13 cellular contexts compared by ENCODE assay signal in genomic region chr4:139817657-139818452, GRCh38.
DNase-seq lines count a peak whose midpoint lies in the region; ATAC-seq, FAIRE-seq and TF ChIP-seq lines count a peak whose summit lies in the region.
"Had no signal": no experiment of that assay in that cellular context is flagged by ENCODE, and none has a peak within 500 bp of the region (broad histone marks: within the 10 kb centered on the region; RNA-seq: fewer than 3 reads in every experiment).

No MANE protein-coding gene starts in this region.

- H3K9me3 ChIP-seq in right atrium auricular region, result no peaks in the 10 kb centered on the region
- H3K9me3 ChIP-seq in keratinocyte (ENCODE audit: control insufficient read depth, low read depth, low read length), result no peaks in the 10 kb centered on the region
- H3K9me3 ChIP-seq in thoracic aorta, result no peaks in the 10 kb centered on the region
- H3K9me3 ChIP-seq in thyroid gland, result no peaks in the 10 kb centered on the region
- H3K9me3 ChIP-seq: transverse colon had no signal

- H4K20me1 ChIP-seq in keratinocyte (ENCODE audit: control insufficient read depth, extremely low read depth, insufficient read depth, low read length), result no peaks in the 10 kb centered on the region

- DNase-seq in Right ventricle myocardium superior (no peak), right atrium auricular region (ENCODE audit: low spot score) (no peak), NCI-H510A treated with DMSO at 0.1 percent for 48 hours (lab: John Stamatoyannopoulos, UW) (peak; percentile 20), keratinocyte (ENCODE audit: low read depth, low spot score) (no peak), thoracic aorta (ENCODE audit: low spot score) (no peak), thyroid gland (no peak), globus pallidus (ENCODE audit: low spot score) (no peak)
- DNase-seq: activated CD8-positive, alpha-beta memory T cell treated with anti-CD3 and anti-CD28 coated beads for 24 hours; activated naive CD4-positive, alpha-beta T cell; MV-4-11; transverse colon had no signal

- H3K79me2 ChIP-seq in keratinocyte (ENCODE audit: control insufficient read depth, insufficient read depth, low read length), result no peaks in the 10 kb centered on the region

- no peak overlapping the region for H2AFZ ChIP-seq in keratinocyte (ENCODE audit: control insufficient read depth, low read length)

- peak overlapping the region in 1 of 2 donors; percentile 38 for H3K27ac ChIP-seq in right atrium auricular region
- no peak overlapping the region for H3K27ac ChIP-seq in keratinocyte (ENCODE audit: control insufficient read depth, insufficient read depth, low read length)
- no peak overlapping the region for H3K27ac ChIP-seq in thoracic aorta
- no peak overlapping the region for H3K27ac ChIP-seq in thyroid gland
- H3K27ac ChIP-seq: transverse colon had no signal

- peak; percentile 13 for FAIRE-seq in keratinocyte (lab: Jason Lieb, UNC)

- no peaks in the 10 kb centered on the region for H3K36me3 ChIP-seq in right atrium auricular region
- H3K36me3 ChIP-seq in keratinocyte (ENCODE audit: control insufficient read depth in 2 of 2, extremely low read depth in 1 of 2, insufficient read depth in 2 of 2, low read length in 2 of 2), result no peaks in the 10 kb centered on the region
- H3K36me3 ChIP-seq in thoracic aorta, result no peaks in the 10 kb centered on the region
- H3K36me3 ChIP-seq in thyroid gland, result no peaks in the 10 kb centered on the region
- H3K36me3 ChIP-seq: transverse colon had no signal

- dilution Hi-C loops in keratinocyte (cut with MboI; ENCODE audit: extremely low pct_ligation_motif_present, low sequenced_read_pairs), result no loop called here

- peaks cover 0 to 31% of the 10 kb centered on the region in 2 donors for H3K4me1 ChIP-seq in right atrium auricular region
- peaks cover 25% of the 10 kb centered on the region for H3K4me1 ChIP-seq in keratinocyte (ENCODE audit: control insufficient read depth, extremely low read depth, insufficient read depth, low read length)
- peaks cover 10 to 23% of the 10 kb centered on the region in 2 donors for H3K4me1 ChIP-seq in thoracic aorta (ENCODE audit: control insufficient read depth in 1 of 2, low read depth in 2 of 2)
- peaks cover 0 to 6% of the 10 kb centered on the region in 2 donors for H3K4me1 ChIP-seq in thyroid gland

- ATAC-seq in Right ventricle myocardium superior (ENCODE audit: poor library complexity) (peak; percentile 34), thoracic aorta (ENCODE audit: insufficient number of reproducible peaks, low FRiP score, low read depth) (peak; percentile 13), GM21526 (IDR thresholded peaks at IDR 0.05; ENCODE audit: low FRiP score, unreplicated experiment) (no peak)

- H3K27me3 ChIP-seq in right atrium auricular region (no peaks in the 10 kb centered on the region), keratinocyte (ENCODE audit: control insufficient read depth, extremely low read depth, insufficient read depth, low read length) (no peaks in the 10 kb centered on the region), thoracic aorta (replicated peaks; ENCODE audit: insufficient read depth) (no peaks in the 10 kb centered on the region), thyroid gland (no peaks in the 10 kb centered on the region)
- H3K27me3 ChIP-seq: transverse colon had no signal

- intact Hi-C loops in Right ventricle myocardium superior (cut with DNase I), result no loop called here
- intact Hi-C loops in thyroid gland (cut with DNase I), result no loop called here

- no peak for TF ChIP-seq CTCF in right atrium auricular region (IDR thresholded peaks at IDR 0.05)
- no peak for TF ChIP-seq CTCF in keratinocyte (optimal IDR thresholded peaks at IDR 0.05 in 1 of 3, IDR thresholded peaks at IDR 0.05 in 1 of 3, conservative IDR thresholded peaks at IDR 0.05 in 1 of 3; ENCODE audit: extremely low read depth in 1 of 3, insufficient read depth in 2 of 3, low read length in 3 of 3)
- TF ChIP-seq CTCF in thoracic aorta (IDR thresholded peaks at IDR 0.05), result no peak
- TF ChIP-seq CTCF in thyroid gland (IDR thresholded peaks at IDR 0.05), result no peak

- no peak overlapping the region for H3K4me2 ChIP-seq in keratinocyte (ENCODE audit: control insufficient read depth, extremely low read depth, insufficient read depth, low read depth, low read length)

- H3K4me3 ChIP-seq in right atrium auricular region (no peak overlapping the region), keratinocyte (ENCODE audit: control insufficient read depth in 2 of 3, extremely low read depth in 1 of 3, insufficient read depth in 2 of 3, low read depth in 1 of 3, low read length in 3 of 3) (no peak overlapping the region), thoracic aorta (no peak overlapping the region), thyroid gland (replicated peaks in 1 of 3) (no peak overlapping the region)
- H3K4me3 ChIP-seq: lung, transverse colon had no signal

- TF ChIP-seq POLR2A in thyroid gland (IDR thresholded peaks at IDR 0.05), result no peak

- 96 to 97% methylated on average over 6 of the region's 6 CpGs for WGBS in thyroid gland, 2 donors

- no peak overlapping the region for H3K9ac ChIP-seq in keratinocyte (ENCODE audit: control insufficient read depth, extremely low read depth, insufficient read depth, low read length)

- no peaks in the 10 kb centered on the region for H3K9me1 ChIP-seq in keratinocyte (ENCODE audit: control insufficient read depth, extremely low read depth, insufficient read depth, low read length)
